25 cellular contexts compared by ENCODE assay signal in genomic region chr4:167940217-167940616, GRCh38.
"Had no signal": no experiment of that assay in that cellular context is flagged by ENCODE, and none has a peak within 500 bp of the region (broad histone marks: within the 10 kb centered on the region; RNA-seq: fewer than 3 reads in every experiment).

No MANE protein-coding gene starts in this region.

- H3K4me3 ChIP-seq: adrenal gland, ascending aorta, gastrocnemius medialis, lower lobe of right lung, right atrium auricular region, spleen, tibial nerve had no signal

- ATAC-seq: activated T-cell treated with anti-CD3 and anti-CD28 coated beads, Interleukin-2, amount 50 U/mL, for 72 hours; effector memory CD8-positive, alpha-beta T cell; gastrocnemius medialis; left lobe of liver; lower lobe of right lung; naive thymus-derived CD8-positive, alpha-beta T cell had no signal

- H3K9me3 ChIP-seq: adrenal gland, ascending aorta, gastrocnemius medialis, lower lobe of right lung, right atrium auricular region, spleen, tibial nerve had no signal

- H3K36me3 ChIP-seq: adrenal gland, ascending aorta, gastrocnemius medialis, lower lobe of right lung, right atrium auricular region, spleen, tibial nerve had no signal

- H3K27me3 ChIP-seq: adrenal gland, ascending aorta, gastrocnemius medialis, right atrium auricular region, spleen, tibial nerve had no signal

- H3K27ac ChIP-seq: adrenal gland, ascending aorta, gastrocnemius medialis, lower lobe of right lung, right atrium auricular region, spleen, tibial nerve, VCaP had no signal

- DNase-seq: activated CD4-positive, alpha-beta T cell treated with anti-CD3 and anti-CD28 coated beads for 4 hours; activated CD4-positive, alpha-beta T cell treated with anti-CD3 and anti-CD28 coated beads, Interleukin-2, amount 50 U/mL, for 4 hours; activated naive CD4-positive, alpha-beta T cell treated with Interleukin-2 at 50 U/mL for 16 hours; activated T-cell treated with anti-CD3 and anti-CD28 coated beads for 4 hours; activated T-cell treated with anti-CD3 and anti-CD28 coated beads, Interleukin-2, amount 50 U/mL, for 72 hours; adrenal gland; caudate nucleus; cortex of kidney; effector memory CD8-positive, alpha-beta T cell; gastrocnemius medialis; head of caudate nucleus; hypothalamus; immature natural killer cell; lower lobe of right lung; mesenchymal stem cell; naive thymus-derived CD8-positive, alpha-beta T cell; occipital lobe; spleen; stimulated activated naive CD4-positive, alpha-beta T cell; T-helper 9 cell had no signal

- H3K4me1 ChIP-seq: adrenal gland, ascending aorta, gastrocnemius medialis, lower lobe of right lung, right atrium auricular region, spleen, tibial nerve had no signal
